In genomic region chr15:91456251-91456718, GRCh38 we compare ENCODE assay signal across 16 cellular contexts.
DNase-seq lines count a peak whose midpoint lies in the region; ATAC-seq, FAIRE-seq and TF ChIP-seq lines count a peak whose summit lies in the region.
"Had no signal": no experiment of that assay in that cellular context is flagged by ENCODE, and none has a peak within 500 bp of the region (broad histone marks: within the 10 kb centered on the region; RNA-seq: fewer than 3 reads in every experiment).

No MANE protein-coding gene starts in this region.

- POLR2A ChIA-PET in K562 (lab: Yijun Ruan, JAX) = no interaction called here

- TF ChIP-seq POLR2A in K562 (conservative IDR thresholded peaks at IDR 0.05) = no peak

- no peaks in the 10 kb centered on the region for H3K9me3 ChIP-seq in K562 (replicated peaks; ENCODE audit: control insufficient read depth, insufficient read depth, low read depth, low read length)
- H3K9me3 ChIP-seq: vagina had no signal

- H3K36me3 ChIP-seq in K562 (ENCODE audit: control insufficient read depth, insufficient read depth, low read length) = no peaks in the 10 kb centered on the region
- H3K36me3 ChIP-seq: vagina had no signal

- TF ChIP-seq RAD21 in K562 (CRISPR knock-in tag; conservative IDR thresholded peaks at IDR 0.05 in 1 of 2, IDR thresholded peaks at IDR 0.05 in 1 of 2) = no peak

- intact Hi-C loops in K562 (cut with micrococcal nuclease) = no loop called here

- H3K4me2 ChIP-seq in K562 (ENCODE audit: insufficient read depth, low read length) = no peak overlapping the region

- 60% methylated on average over 6 of the region's 7 CpGs for WGBS in K562 (ENCODE audit: insufficient coverage, low coverage, missing lambda C conversion rate)

- H2AFZ ChIP-seq in K562 (ENCODE audit: low read depth, low read length) = no peak overlapping the region; the same call in 1 of the 2 replicates

- H4K20me1 ChIP-seq in K562 (replicated peaks; ENCODE audit: control insufficient read depth, insufficient read depth, low read length) = no peaks in the 10 kb centered on the region

- CTCF ChIA-PET in K562 (lab: Yijun Ruan, JAX; ENCODE audit: low intra/inter-chr PET ratio) = no interaction called here

- TF ChIP-seq EP300 in K562 (IDR thresholded peaks at IDR 0.05; ENCODE audit: low read length) = no peak

- H3K9ac ChIP-seq in K562 (ENCODE audit: insufficient read depth in 1 of 2, low read depth in 2 of 2, low read length in 2 of 2) = no peak overlapping the region; a peak in 1 of 4 replicates

- no peak for FAIRE-seq in K562 (lab: Jason Lieb, UNC)

- no peaks in the 10 kb centered on the region for H3K79me2 ChIP-seq in K562 (ENCODE audit: control insufficient read depth, insufficient read depth, low read length)

- H3K4me3 ChIP-seq in AG10803 (ENCODE audit: low read length) = no peak overlapping the region
- H3K4me3 ChIP-seq in K562 = no peak overlapping the region
- H3K4me3 ChIP-seq: vagina had no signal

- TF ChIP-seq CTCF in AG10803 (conservative IDR thresholded peaks at IDR 0.05; ENCODE audit: low read length) (no peak), K562 (IDR thresholded peaks at IDR 0.05 in 2 of 3, conservative IDR thresholded peaks at IDR 0.05 in 1 of 3; ENCODE audit: insufficient read depth in 2 of 3, low read depth in 1 of 3, low read length in 3 of 3) (no peak)

- no peaks in the 10 kb centered on the region for H3K27me3 ChIP-seq in K562 (ENCODE audit: control insufficient read depth in 2 of 2, insufficient read depth in 2 of 2, low read length in 2 of 2)
- H3K27me3 ChIP-seq: vagina had no signal

- no peak overlapping the region for H3K27ac ChIP-seq in K562 (ENCODE audit: extremely low read depth, low read depth, low read length)
- H3K27ac ChIP-seq: vagina, VCaP had no signal

- no TSS peak for BruUV-seq in K562 (replicated peaks; lab: Mats Ljungman, UMichigan)

- DNase-seq in AG10803 (ENCODE audit: low read depth) = peak; percentile 31
- peak; percentile 64 for DNase-seq in LoVo (ENCODE audit: low spot score)
- DNase-seq in K562 (ENCODE audit: extremely low read depth in 1 of 4, low spot score in 3 of 4) = no peak
- peak; percentile 100 for DNase-seq in kidney tubule cell (ENCODE audit: low spot score)
- no peak for DNase-seq in GF-D8 (lab: John Stamatoyannopoulos, UW)
- no peak for DNase-seq in activated effector memory CD4-positive, alpha-beta T cell treated with Interleukin-2 at 50 U/mL for 16 hours
- DNase-seq: AML-193; GDM1; glutamatergic neuron; MV-4-11; SIG-M5; stimulated activated CD8-positive, alpha-beta memory T cell treated with anti-CD3 and anti-CD28 coated beads, Interleukin-4, amount 100 ng/mL, for 48 hours had no signal

- ATAC-seq in K562 (no peak), GM18861 (IDR thresholded peaks at IDR 0.05; ENCODE audit: unreplicated experiment) (no peak), HG02763 (IDR thresholded peaks at IDR 0.05; ENCODE audit: unreplicated experiment) (no peak)

- in situ Hi-C loops in K562 (cut with MboI) = no loop called here

- no peaks in the 10 kb centered on the region for H3K9me1 ChIP-seq in K562 (ENCODE audit: control insufficient read depth, insufficient read depth, low read length)

- peaks cover 0 to 3% of the 10 kb centered on the region in 2 experiments; a peak in 1 of 5 replicates for H3K4me1 ChIP-seq in K562 (replicated peaks in 1 of 2; ENCODE audit: control insufficient read depth in 2 of 2, insufficient read depth in 2 of 2, low read length in 2 of 2)
- H3K4me1 ChIP-seq: vagina had no signal

TF ChIP-seq in K562, 482 proteins besides CTCF, POLR2A, EP300 and RAD21:
- TF ChIP-seq ZNF24 (IDR thresholded peaks at IDR 0.05) (no peak), RNF219 (CRISPR knock-in tag; IDR thresholded peaks at IDR 0.05) (no peak), NCOA6 (IDR thresholded peaks at IDR 0.05) (no peak), PRMT5 (CRISPR knock-in tag; IDR thresholded peaks at IDR 0.05) (no peak), ATF3 (IDR thresholded peaks at IDR 0.05) (peak; percentile 24; the same call in 1 of the 2 replicates), ATF3 (CRISPR knock-in tag; conservative IDR thresholded peaks at IDR 0.05) (no peak)

Comparison
In these comparisons a context has a peak if more than half of its experiments do, and no peak if none do; other contexts are left out.
1. DNase-seq: peak in AG10803 (single experiment), LoVo (single experiment) and kidney tubule cell (single experiment); none in K562 (0 of 4), GF-D8 (single experiment) and activated effector memory CD4-positive, alpha-beta T cell treated with Interleukin-2 at 50 U/mL for 16 hours (single experiment).